ENCODE assay signal across 1 cellular context in the genomic region with DNA sequence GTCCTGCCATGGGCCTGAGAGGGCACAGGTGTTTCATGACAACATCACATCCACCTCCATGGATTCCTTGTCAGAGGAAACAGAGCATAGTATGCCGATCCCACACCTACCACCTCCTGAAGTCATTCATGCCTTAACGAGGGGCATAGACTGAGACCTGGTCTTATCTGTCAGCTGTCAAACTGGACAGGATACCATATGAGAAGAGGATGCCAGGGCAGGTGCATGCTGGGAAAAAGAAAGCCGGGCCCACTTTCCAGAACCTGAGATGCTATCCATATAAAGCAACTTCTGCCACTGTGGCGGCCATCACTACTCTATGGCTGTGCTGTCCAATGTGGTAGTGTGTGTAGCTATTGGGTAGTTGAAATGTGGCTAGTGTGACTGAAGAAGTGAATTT.
TF ChIP-seq lines count a peak whose summit lies in the region.

No MANE protein-coding gene starts in this region.

TF ChIP-seq in K562, 482 proteins besides CTCF, POLR2A, EP300 and RAD21 (continued from another document):
- TF ChIP-seq, protein P1, sequence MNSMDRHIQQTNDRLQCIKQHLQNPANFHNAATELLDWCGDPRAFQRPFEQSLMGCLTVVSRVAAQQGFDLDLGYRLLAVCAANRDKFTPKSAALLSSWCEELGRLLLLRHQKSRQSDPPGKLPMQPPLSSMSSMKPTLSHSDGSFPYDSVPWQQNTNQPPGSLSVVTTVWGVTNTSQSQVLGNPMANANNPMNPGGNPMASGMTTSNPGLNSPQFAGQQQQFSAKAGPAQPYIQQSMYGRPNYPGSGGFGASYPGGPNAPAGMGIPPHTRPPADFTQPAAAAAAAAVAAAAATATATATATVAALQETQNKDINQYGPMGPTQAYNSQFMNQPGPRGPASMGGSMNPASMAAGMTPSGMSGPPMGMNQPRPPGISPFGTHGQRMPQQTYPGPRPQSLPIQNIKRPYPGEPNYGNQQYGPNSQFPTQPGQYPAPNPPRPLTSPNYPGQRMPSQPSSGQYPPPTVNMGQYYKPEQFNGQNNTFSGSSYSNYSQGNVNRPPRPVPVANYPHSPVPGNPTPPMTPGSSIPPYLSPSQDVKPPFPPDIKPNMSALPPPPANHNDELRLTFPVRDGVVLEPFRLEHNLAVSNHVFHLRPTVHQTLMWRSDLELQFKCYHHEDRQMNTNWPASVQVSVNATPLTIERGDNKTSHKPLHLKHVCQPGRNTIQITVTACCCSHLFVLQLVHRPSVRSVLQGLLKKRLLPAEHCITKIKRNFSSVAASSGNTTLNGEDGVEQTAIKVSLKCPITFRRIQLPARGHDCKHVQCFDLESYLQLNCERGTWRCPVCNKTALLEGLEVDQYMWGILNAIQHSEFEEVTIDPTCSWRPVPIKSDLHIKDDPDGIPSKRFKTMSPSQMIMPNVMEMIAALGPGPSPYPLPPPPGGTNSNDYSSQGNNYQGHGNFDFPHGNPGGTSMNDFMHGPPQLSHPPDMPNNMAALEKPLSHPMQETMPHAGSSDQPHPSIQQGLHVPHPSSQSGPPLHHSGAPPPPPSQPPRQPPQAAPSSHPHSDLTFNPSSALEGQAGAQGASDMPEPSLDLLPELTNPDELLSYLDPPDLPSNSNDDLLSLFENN (IDR thresholded peaks at IDR 0.05; ENCODE audit: low read depth in 2 of 2, low read length in 2 of 2), result no peak
- TF ChIP-seq TAF7 (tag; IDR thresholded peaks at IDR 0.05), result no peak
